ENCODE assay signal across 22 cellular contexts in the genomic region with DNA sequence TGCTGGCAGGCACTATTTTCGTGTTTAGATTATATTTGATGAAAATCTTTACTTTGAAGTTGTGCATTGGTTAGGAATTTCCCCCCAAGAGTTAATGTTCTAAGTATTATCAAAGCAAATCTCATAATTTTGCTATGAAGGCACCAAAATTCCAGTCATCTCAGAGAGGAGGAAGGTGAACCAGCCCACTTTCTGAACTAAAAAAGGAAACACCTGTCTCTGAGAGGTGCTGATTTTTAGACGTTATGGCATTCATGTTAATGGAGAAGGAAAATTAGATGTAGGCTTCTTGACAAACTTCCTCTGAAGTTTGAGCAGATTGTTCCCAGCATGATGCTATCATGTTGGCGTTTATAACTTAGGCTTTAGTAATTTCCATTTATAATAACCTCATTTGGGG.
"Had no signal": no experiment of that assay in that cellular context is flagged by ENCODE, and none has a peak within 500 bp of the region (broad histone marks: within the 10 kb centered on the region; RNA-seq: fewer than 3 reads in every experiment).

No MANE protein-coding gene starts in this region.

- ATAC-seq: naive thymus-derived CD4-positive, alpha-beta T cell; natural killer cell; pancreas; right cardiac atrium; right lobe of liver; stimulated activated effector memory CD8-positive, alpha-beta T cell treated with anti-CD3 and anti-CD28 coated beads, Interleukin-12 subunit alpha, Interleukin-12 subunit beta, amount 100 ng/mL, for 72 hours; stimulated activated naive B cell treated with anti-CD40 and anti-IgM and Interleukin-4, amounts not matched to agents 10 μg/mL and 1 μg/mL and 100 μg/mL, for 72 hours had no signal

- DNase-seq: naive thymus-derived CD4-positive, alpha-beta T cell; natural killer cell; pancreas; right cardiac atrium; right lobe of liver; sigmoid colon; small intestine; stimulated activated CD4-positive, alpha-beta T cell treated with anti-CD3 and anti-CD28 coated beads, Interleukin-15, amount 100 ng/mL, for 24 hours; stimulated activated CD4-positive, alpha-beta T cell treated with anti-CD3 and anti-CD28 coated beads, Interleukin-2, amount 100 ng/mL, for 24 hours; stimulated activated CD4-positive, alpha-beta T cell treated with anti-CD3 and anti-CD28 coated beads, Interleukin-2, amount 100 ng/mL, for 48 hours; stimulated activated CD4-positive, alpha-beta T cell treated with anti-CD3 and anti-CD28 coated beads, Interleukin-4, amount 100 ng/mL, for 24 hours; stimulated activated naive B cell treated with anti-CD40 and anti-IgM and Interleukin-4, amounts not matched to agents 10 μg/mL and 1 μg/mL and 100 μg/mL, for 72 hours; stimulated activated naive CD4-positive, alpha-beta T cell treated with Interleukin-2 at 50 U/mL for 16 hours; stomach; thyroid gland; upper lobe of left lung had no signal

- H3K4me3 ChIP-seq: pancreas, prostate gland, right lobe of liver, sigmoid colon, stomach, thoracic aorta, thyroid gland, tibial nerve, upper lobe of left lung, vagina had no signal

- H3K9me3 ChIP-seq: neutrophil, pancreas, prostate gland, right lobe of liver, sigmoid colon, stomach, thoracic aorta, thyroid gland, tibial nerve, upper lobe of left lung, vagina had no signal

- H3K36me3 ChIP-seq: neutrophil, pancreas, prostate gland, right lobe of liver, sigmoid colon, stomach, thoracic aorta, thyroid gland, tibial nerve, upper lobe of left lung, vagina had no signal

- H3K4me1 ChIP-seq: pancreas, prostate gland, right lobe of liver, sigmoid colon, stomach, thyroid gland, tibial nerve, upper lobe of left lung, vagina had no signal

- H3K27me3 ChIP-seq: neutrophil, pancreas, right lobe of liver, sigmoid colon, stomach, thyroid gland, tibial nerve, upper lobe of left lung, vagina had no signal

- H3K27ac ChIP-seq: neutrophil, pancreas, prostate gland, right lobe of liver, sigmoid colon, stomach, thoracic aorta, thyroid gland, tibial nerve, upper lobe of left lung, vagina had no signal
